ENCODE assay signal across 1 cellular context in genomic region chr4:16222957-16223527, GRCh38.
TF ChIP-seq lines count a peak whose summit lies in the region.

No MANE protein-coding gene starts in this region.

TF ChIP-seq in liver, 16 proteins besides CTCF, POLR2A, EP300 and RAD21 (continued from another document):
- TF ChIP-seq GABPA (IDR thresholded peaks at IDR 0.05 in 1 of 2, conservative IDR thresholded peaks at IDR 0.05 in 1 of 2) = no peak
- TF ChIP-seq, protein P1, sequence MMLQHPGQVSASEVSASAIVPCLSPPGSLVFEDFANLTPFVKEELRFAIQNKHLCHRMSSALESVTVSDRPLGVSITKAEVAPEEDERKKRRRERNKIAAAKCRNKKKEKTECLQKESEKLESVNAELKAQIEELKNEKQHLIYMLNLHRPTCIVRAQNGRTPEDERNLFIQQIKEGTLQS (IDR thresholded peaks at IDR 0.05) = peak; percentile 38
- TF ChIP-seq SP1 (IDR thresholded peaks at IDR 0.05) = peak; percentile 85
- no peak for TF ChIP-seq EGR1 (IDR thresholded peaks at IDR 0.05; ENCODE audit: low read depth in 2 of 2)
- TF ChIP-seq HNF4G (IDR thresholded peaks at IDR 0.05) = peak; percentile 79
- TF ChIP-seq, protein P2, sequence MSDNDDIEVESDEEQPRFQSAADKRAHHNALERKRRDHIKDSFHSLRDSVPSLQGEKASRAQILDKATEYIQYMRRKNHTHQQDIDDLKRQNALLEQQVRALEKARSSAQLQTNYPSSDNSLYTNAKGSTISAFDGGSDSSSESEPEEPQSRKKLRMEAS (IDR thresholded peaks at IDR 0.05) = peak; percentile 29
- peak; percentile 65 to 73 for TF ChIP-seq RXRA (IDR thresholded peaks at IDR 0.05)
- TF ChIP-seq ZBTB33 (IDR thresholded peaks at IDR 0.05) = peak; percentile 43
- TF ChIP-seq TAF1 (conservative IDR thresholded peaks at IDR 0.05) = no peak
- peak; percentile 91 to 96 for TF ChIP-seq HNF4A (conservative IDR thresholded peaks at IDR 0.05)
- TF ChIP-seq FOXA2 (IDR thresholded peaks at IDR 0.05) = peak; percentile 62
- peak; percentile 12 for TF ChIP-seq NR2F2 (IDR thresholded peaks at IDR 0.05)
